Comparison of ENCODE assay signal across 8 cellular contexts in the genomic region with DNA sequence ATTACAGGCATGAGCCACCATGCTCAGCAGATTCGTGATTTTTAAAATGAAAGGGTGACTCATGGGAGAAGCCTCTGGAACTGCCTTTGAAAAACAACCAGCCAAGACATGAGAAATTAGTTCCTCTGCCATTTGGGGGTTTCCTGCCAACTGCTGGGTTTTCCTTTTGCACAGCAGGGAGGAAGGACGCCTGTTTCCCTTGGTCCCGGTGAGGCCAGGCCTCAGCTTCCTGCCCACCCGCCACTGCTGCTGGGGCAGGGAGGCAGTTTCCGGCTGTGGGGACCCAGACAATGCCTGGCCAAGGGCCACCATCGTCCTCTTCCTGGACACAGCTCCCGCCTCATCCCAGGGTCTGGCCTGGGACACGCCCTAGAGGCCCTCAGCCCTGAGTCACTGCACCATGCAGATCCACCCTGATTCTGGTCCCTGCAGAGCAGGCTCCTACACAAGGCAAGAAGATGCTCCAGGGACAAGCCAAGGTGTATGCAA. TPM values are rescaled to one million over a fixed set of nuclear protein-coding genes. Genes with fewer than 3 reads are reported as not detected.
DNase-seq lines count a peak whose midpoint lies in the region; ATAC-seq and TF ChIP-seq lines count a peak whose summit lies in the region.

No MANE protein-coding gene starts in this region.

- no peak overlapping the region for H3K4me3 Mint-ChIP-seq in activated naive CD4-positive, alpha-beta T cell treated with anti-CD3 and anti-CD28 coated beads, Interleukin-2, amount 50 U/mL, for 24 hours
- no peak overlapping the region for H3K4me3 Mint-ChIP-seq in activated CD8-positive, alpha-beta T cell treated with anti-CD3 and anti-CD28 coated beads, Interleukin-2, amount 10 ng/mL, durations not matched to agents 7 days and 5 days

- TF ChIP-seq CTCF in MM.1S (IDR thresholded peaks at IDR 0.05; ENCODE audit: low read length): no peak

- POLR2A ChIA-PET in activated CD8-positive, alpha-beta T cell treated with anti-CD3 and anti-CD28 coated beads, Interleukin-2, amount 10 ng/mL, durations not matched to agents 7 days and 5 days (lab: Charles Lee): interaction anchor here (0.8 kb wide), 1 partner anchor 207 kb away, joined by 3 read pairs; a partner anchor contains a TSS

- no peaks in the 10 kb centered on the region for H3K9me3 ChIP-seq in skeletal muscle tissue (ENCODE audit: control insufficient read depth in 3 of 3, low read length in 3 of 3)
- H3K9me3 ChIP-seq in MM.1S (replicated peaks; ENCODE audit: insufficient read depth, low read length): no peaks in the 10 kb centered on the region

- CTCF ChIA-PET in activated CD8-positive, alpha-beta T cell treated with anti-CD3 and anti-CD28 coated beads, Interleukin-2, amount 10 ng/mL, durations not matched to agents 7 days and 5 days (lab: Charles Lee): interaction anchor here (1.4 to 1.5 kb wide), 2 partner anchors 10 to 216 kb away, joined by 3 to 6 read pairs; a partner anchor contains a TSS

- no peak overlapping the region for H3K4me2 ChIP-seq in MM.1S (ENCODE audit: low read depth, low read length)

- H3K27me3 ChIP-seq in skeletal muscle tissue (ENCODE audit: control insufficient read depth in 3 of 3, insufficient read depth in 3 of 3, low read length in 3 of 3) (no peaks in the 10 kb centered on the region), MM.1S (replicated peaks; ENCODE audit: insufficient read depth, low read length) (no peaks in the 10 kb centered on the region)

- H3K9me3 Mint-ChIP-seq in activated naive CD4-positive, alpha-beta T cell treated with anti-CD3 and anti-CD28 coated beads, Interleukin-2, amount 50 U/mL, for 24 hours: no peaks in the 10 kb centered on the region
- no peaks in the 10 kb centered on the region for H3K9me3 Mint-ChIP-seq in activated CD8-positive, alpha-beta T cell treated with anti-CD3 and anti-CD28 coated beads, Interleukin-2, amount 10 ng/mL, durations not matched to agents 7 days and 5 days (ENCODE audit: insufficient read depth)

- no peak for ATAC-seq in activated CD8-positive, alpha-beta T cell treated with anti-CD3 and anti-CD28 coated beads, Interleukin-2, amount 10 ng/mL, durations not matched to agents 7 days and 5 days
- no peak for ATAC-seq in HG02588 (IDR thresholded peaks at IDR 0.05; ENCODE audit: unreplicated experiment)

- no peaks in the 10 kb centered on the region for H3K27me3 Mint-ChIP-seq in activated naive CD4-positive, alpha-beta T cell treated with anti-CD3 and anti-CD28 coated beads, Interleukin-2, amount 50 U/mL, for 24 hours
- H3K27me3 Mint-ChIP-seq in activated CD8-positive, alpha-beta T cell treated with anti-CD3 and anti-CD28 coated beads, Interleukin-2, amount 10 ng/mL, durations not matched to agents 7 days and 5 days (ENCODE audit: low read depth): no peaks in the 10 kb centered on the region

- no peaks in the 10 kb centered on the region for H3K36me3 Mint-ChIP-seq in activated naive CD4-positive, alpha-beta T cell treated with anti-CD3 and anti-CD28 coated beads, Interleukin-2, amount 50 U/mL, for 24 hours
- H3K36me3 Mint-ChIP-seq in activated CD8-positive, alpha-beta T cell treated with anti-CD3 and anti-CD28 coated beads, Interleukin-2, amount 10 ng/mL, durations not matched to agents 7 days and 5 days (ENCODE audit: low read depth): no peaks in the 10 kb centered on the region

- DNase-seq in activated naive CD4-positive, alpha-beta T cell treated with anti-CD3 and anti-CD28 coated beads, Interleukin-2, amount 50 U/mL, for 16 hours: no peak
- DNase-seq in activated CD8-positive, alpha-beta T cell treated with anti-CD3 and anti-CD28 coated beads, Interleukin-2, amount 10 ng/mL, durations not matched to agents 7 days and 5 days: no peak
- DNase-seq in globus pallidus (ENCODE audit: low spot score): peak; percentile 27
- no peak for DNase-seq in MM.1S
- DNase-seq in stimulated activated naive CD4-positive, alpha-beta T cell (lab: John Stamatoyannopoulos, UW): no peak

- no peaks in the 10 kb centered on the region for H3F3A ChIP-seq in MM.1S (ENCODE audit: insufficient read depth, low read length)

- no peaks in the 10 kb centered on the region for H3K9me2 ChIP-seq in MM.1S (replicated peaks; ENCODE audit: insufficient read depth, low read length)

- no peaks in the 10 kb centered on the region for H4K20me1 ChIP-seq in MM.1S (ENCODE audit: insufficient read depth, low read length)

- H3K4me1 Mint-ChIP-seq in activated naive CD4-positive, alpha-beta T cell treated with anti-CD3 and anti-CD28 coated beads, Interleukin-2, amount 50 U/mL, for 24 hours: peaks cover 46% of the 10 kb centered on the region
- H3K4me1 Mint-ChIP-seq in activated CD8-positive, alpha-beta T cell treated with anti-CD3 and anti-CD28 coated beads, Interleukin-2, amount 10 ng/mL, durations not matched to agents 7 days and 5 days (ENCODE audit: low read depth): peaks cover 56% of the 10 kb centered on the region

- H3K79me2 ChIP-seq in MM.1S (ENCODE audit: low read length): no peaks in the 10 kb centered on the region

- peak overlapping the region; percentile 38 for H3K27ac Mint-ChIP-seq in activated naive CD4-positive, alpha-beta T cell treated with anti-CD3 and anti-CD28 coated beads, Interleukin-2, amount 50 U/mL, for 24 hours
- peak overlapping the region; percentile 70 for H3K27ac Mint-ChIP-seq in activated CD8-positive, alpha-beta T cell treated with anti-CD3 and anti-CD28 coated beads, Interleukin-2, amount 10 ng/mL, durations not matched to agents 7 days and 5 days

- H2AFZ ChIP-seq in MM.1S (ENCODE audit: low read length): no peak overlapping the region

- H3K4me3 ChIP-seq in skeletal muscle tissue (ENCODE audit: low read length in 3 of 3) (peak overlapping the region in 2 of 3 donors; percentile 0 to 11), MM.1S (ENCODE audit: low read length) (no peak overlapping the region)

- peaks cover 92 to 97% (median 95%) of the 10 kb centered on the region in 3 donors for H3K4me1 ChIP-seq in skeletal muscle tissue (ENCODE audit: control insufficient read depth in 3 of 3, insufficient read depth in 3 of 3, low read length in 3 of 3)
- H3K4me1 ChIP-seq in MM.1S (ENCODE audit: low read length): peaks cover 5% of the 10 kb centered on the region; the same call in 1 of the 2 replicates

- H3K9ac ChIP-seq in skeletal muscle tissue (ENCODE audit: low read depth in 1 of 3, low read length in 3 of 3): peak overlapping the region in 1 of 3 donors; percentile 25
- no peak overlapping the region for H3K9ac ChIP-seq in MM.1S (ENCODE audit: low read length)

- peak overlapping the region; percentile 70 for H3K27ac ChIP-seq in skeletal muscle tissue (ENCODE audit: low read depth, low read length)
- no peak overlapping the region for H3K27ac ChIP-seq in MM.1S (ENCODE audit: low read length)

- H3K36me3 ChIP-seq in skeletal muscle tissue (ENCODE audit: control insufficient read depth in 3 of 3, insufficient read depth in 3 of 3, low read length in 3 of 3): peaks cover 15 to 23% (median 16%) of the 10 kb centered on the region in 3 donors
- H3K36me3 ChIP-seq in MM.1S (replicated peaks; ENCODE audit: insufficient read depth, low read length): no peaks in the 10 kb centered on the region

RNA-seq across cellular contexts. Expression of a gene that starts 10.2 kb away (rescaled TPM):
- total RNA-seq in activated CD8-positive, alpha-beta T cell treated with anti-CD3 and anti-CD28 coated beads, Interleukin-2, amount 10 ng/mL, durations not matched to agents 7 days and 5 days: 10 to 100 TPM; 15.3 to 15.7 TPM
- total RNA-seq in skeletal muscle tissue: 38.6 TPM

RNA-seq across cellular contexts. Expression of a gene that starts 40.1 kb away (rescaled TPM):
- total RNA-seq in activated CD8-positive, alpha-beta T cell treated with anti-CD3 and anti-CD28 coated beads, Interleukin-2, amount 10 ng/mL, durations not matched to agents 7 days and 5 days: 10 to 100 TPM; 47.3 to 49.9 TPM
- total RNA-seq in skeletal muscle tissue: 14.1 TPM
